ENCODE assay signal across 24 cellular contexts in the genomic region with DNA sequence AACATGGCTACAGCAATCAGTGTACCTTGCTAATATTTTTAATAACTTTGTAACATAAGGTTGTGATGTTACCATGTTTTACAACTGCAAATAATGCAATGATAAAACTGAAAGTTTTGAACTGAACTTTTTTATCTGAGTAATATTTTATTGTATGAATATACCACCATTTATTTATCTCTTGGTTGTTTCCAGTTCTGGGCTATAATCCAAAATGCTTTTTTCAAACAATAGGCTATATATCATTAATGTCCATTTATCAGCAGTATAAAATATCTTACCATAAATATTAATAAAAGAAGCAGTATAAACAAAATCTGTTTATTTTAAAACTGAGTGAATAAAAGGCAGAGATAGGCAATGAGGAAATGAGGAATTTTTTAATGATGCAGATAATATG.
"Had no signal": no experiment of that assay in that cellular context is flagged by ENCODE, and none has a peak within 500 bp of the region (broad histone marks: within the 10 kb centered on the region; RNA-seq: fewer than 3 reads in every experiment).

No MANE protein-coding gene starts in this region.

- FAIRE-seq: keratinocyte had no signal

- H3K9me3 ChIP-seq: colonic mucosa, gastroesophageal sphincter, mucosa of descending colon, right atrium auricular region, sigmoid colon, stomach, suprapubic skin, tibial artery, upper lobe of left lung, uterus had no signal

- H3K4me1 ChIP-seq: colonic mucosa had no signal

- H3K4me3 ChIP-seq: colonic mucosa, gastroesophageal sphincter, lung, mucosa of descending colon, right atrium auricular region, sigmoid colon, skin epidermis, stomach, suprapubic skin, tibial artery, upper lobe of left lung, uterus had no signal

- H3K27me3 Mint-ChIP-seq: naive thymus-derived CD8-positive, alpha-beta T cell had no signal

- H3K36me3 ChIP-seq: colonic mucosa, gastroesophageal sphincter, right atrium auricular region, sigmoid colon, stomach, suprapubic skin, tibial artery, upper lobe of left lung, uterus had no signal

- H3K9me3 Mint-ChIP-seq: endodermal cell; naive thymus-derived CD8-positive, alpha-beta T cell had no signal

- ATAC-seq: esophagus mucosa; gastroesophageal sphincter; left colon; left ventricle myocardium superior; mucosa of descending colon; naive thymus-derived CD8-positive, alpha-beta T cell had no signal

- DNase-seq: cerebellar nuclear complex; colonic mucosa; dermis blood vessel endothelial cell; effector CD4-positive, alpha-beta T cell; endodermal cell; glutamatergic neuron; left colon; left ventricle myocardium superior; mucosa of descending colon; naive thymus-derived CD8-positive, alpha-beta T cell; sigmoid colon; stimulated activated CD4-positive, alpha-beta T cell treated with anti-CD3 and anti-CD28 coated beads, Interleukin-12 subunit alpha, Interleukin-12 subunit beta, amount 100 ng/mL, for 4 hours; stimulated activated naive CD4-positive, alpha-beta T cell; stomach; tibial artery; upper lobe of left lung; uterus had no signal

- H3K27me3 ChIP-seq: colonic mucosa, gastroesophageal sphincter, right atrium auricular region, sigmoid colon, stomach, suprapubic skin, tibial artery, upper lobe of left lung, uterus had no signal

- H3K4me3 Mint-ChIP-seq: endodermal cell; naive thymus-derived CD8-positive, alpha-beta T cell had no signal

- H3K27ac Mint-ChIP-seq: endodermal cell had no signal

- H3K27ac ChIP-seq: colonic mucosa, gastroesophageal sphincter, right atrium auricular region, sigmoid colon, skin epidermis, stomach, suprapubic skin, tibial artery, upper lobe of left lung, uterus had no signal
